ENCODE assay signal across 19 cellular contexts in genomic region chr4:26687728-26688127, GRCh38.
DNase-seq lines count a peak whose midpoint lies in the region; FAIRE-seq and TF ChIP-seq lines count a peak whose summit lies in the region.
"Had no signal": no experiment of that assay in that cellular context is flagged by ENCODE, and none has a peak within 500 bp of the region (broad histone marks: within the 10 kb centered on the region; RNA-seq: fewer than 3 reads in every experiment).

No MANE protein-coding gene starts in this region.

- no peak overlapping the region for H3K4me3 Mint-ChIP-seq in astrocyte (ENCODE audit: unreplicated experiment)
- H3K4me3 Mint-ChIP-seq in type B pancreatic cell, result no peak overlapping the region
- H3K4me3 Mint-ChIP-seq: activated naive CD8-positive, alpha-beta T cell; neural crest cell had no signal

- H3K36me3 Mint-ChIP-seq in astrocyte (ENCODE audit: low read depth, unreplicated experiment), result peaks cover 17% of the 10 kb centered on the region
- H3K36me3 Mint-ChIP-seq in type B pancreatic cell, result peaks cover 25% of the 10 kb centered on the region

- peak overlapping the region; percentile 56 for H3K27ac ChIP-seq in astrocyte (ENCODE audit: low read depth, low read length)
- H3K27ac ChIP-seq: A549, left ventricle myocardium inferior, upper lobe of right lung had no signal

- FAIRE-seq in astrocyte (lab: Jason Lieb, UNC), result peak; percentile 91
- no peak for FAIRE-seq in GM12891 (lab: Jason Lieb, UNC)
- FAIRE-seq: A549, GM18507, K562 had no signal

- H3K4me2 ChIP-seq in astrocyte (ENCODE audit: low read length), result peak overlapping the region; percentile 54
- H3K4me2 ChIP-seq: A549 had no signal

- H3K4me3 ChIP-seq in HFF-Myc (replicated peaks; ENCODE audit: low read depth, low read length) (no peak overlapping the region), astrocyte (ENCODE audit: insufficient read depth, low read depth, low read length) (no peak overlapping the region)
- H3K4me3 ChIP-seq: A549, K562, left ventricle myocardium inferior, upper lobe of right lung had no signal

- no peaks in the 10 kb centered on the region for H3K79me2 ChIP-seq in astrocyte (ENCODE audit: insufficient read depth, low read length)

- peaks cover 8% of the 10 kb centered on the region for H3K36me3 ChIP-seq in astrocyte (ENCODE audit: insufficient read depth, low read length)

- TF ChIP-seq CTCF in HFF-Myc (IDR thresholded peaks at IDR 0.05; ENCODE audit: low read depth, low read length, missing control alignments), result no peak
- TF ChIP-seq CTCF in astrocyte (IDR thresholded peaks at IDR 0.05; ENCODE audit: insufficient read depth, low read depth, low read length), result no peak
- no peak for TF ChIP-seq CTCF in type B pancreatic cell (conservative IDR thresholded peaks at IDR 0.05)

- H3K27ac Mint-ChIP-seq in astrocyte (ENCODE audit: unreplicated experiment) (peak overlapping the region; percentile 97), type B pancreatic cell (no peak overlapping the region)
- H3K27ac Mint-ChIP-seq: activated naive CD8-positive, alpha-beta T cell had no signal

- H3K9ac ChIP-seq in astrocyte (ENCODE audit: low read length), result peak overlapping the region; percentile 25

- DNase-seq in A172 (ENCODE audit: low spot score) (peak; percentile 47), HFF-Myc (ENCODE audit: extremely low read depth, low read depth) (peak; percentile 29), astrocyte (ENCODE audit: low read depth) (peak; percentile 95), hepatic stellate cell (ENCODE audit: low spot score) (peak; percentile 53), type B pancreatic cell (ENCODE audit: extremely low spot score, unreplicated experiment) (no peak), NCI-H82 (lab: John Stamatoyannopoulos, UW) (no peak), GM12891 (ENCODE audit: insufficient read length, low spot score) (no peak), HuH-7 (ENCODE audit: low spot score) (no peak)
- DNase-seq: DND-41, head of caudate nucleus, left ventricle myocardium inferior, NCI-H1694 treated with DMSO at 0.1 percent for 48 hours, SIG-M5, upper lobe of right lung had no signal

- no peaks in the 10 kb centered on the region for H4K20me1 ChIP-seq in astrocyte (ENCODE audit: insufficient read depth, low read length)

- H2AFZ ChIP-seq in astrocyte (ENCODE audit: low read depth, low read length), result no peak overlapping the region

- H3K4me1 Mint-ChIP-seq in astrocyte (ENCODE audit: low read depth, unreplicated experiment) (peaks cover 22% of the 10 kb centered on the region), type B pancreatic cell (ENCODE audit: unreplicated experiment) (no peaks in the 10 kb centered on the region)
- H3K4me1 Mint-ChIP-seq: neural crest cell had no signal

- no peaks in the 10 kb centered on the region for H3K27me3 Mint-ChIP-seq in astrocyte (ENCODE audit: low read depth, unreplicated experiment)
- H3K27me3 Mint-ChIP-seq in type B pancreatic cell, result no peaks in the 10 kb centered on the region
- H3K27me3 Mint-ChIP-seq: activated naive CD8-positive, alpha-beta T cell had no signal

- H3K27me3 ChIP-seq in astrocyte (ENCODE audit: insufficient read depth, low read length), result no peaks in the 10 kb centered on the region
- H3K27me3 ChIP-seq: upper lobe of right lung had no signal

- H3K9me3 Mint-ChIP-seq in astrocyte (ENCODE audit: unreplicated experiment) (peaks cover 8% of the 10 kb centered on the region), type B pancreatic cell (peaks cover 8% of the 10 kb centered on the region)

- no peaks in the 10 kb centered on the region for H3K9me3 ChIP-seq in astrocyte (ENCODE audit: insufficient read depth, low read depth, low read length)
- H3K9me3 ChIP-seq: A549, left ventricle myocardium inferior, upper lobe of right lung had no signal

- H3K4me1 ChIP-seq in astrocyte (ENCODE audit: insufficient read depth, low read length), result peaks cover 17% of the 10 kb centered on the region
- H3K4me1 ChIP-seq: left ventricle myocardium inferior, upper lobe of right lung had no signal

- no peak for TF ChIP-seq POLR2A in GM12891 (IDR thresholded peaks at IDR 0.05; ENCODE audit: low read depth, low read length)

TF ChIP-seq in GM12891, 5 proteins besides CTCF, POLR2A, EP300 and RAD21:
- TF ChIP-seq SPI1 (IDR thresholded peaks at IDR 0.05; ENCODE audit: low read depth, low read length) (no peak), POU2F2 (IDR thresholded peaks at IDR 0.05; ENCODE audit: low read depth, low read length) (no peak), POLR2AphosphoS5 (IDR thresholded peaks at IDR 0.05; ENCODE audit: low read depth, low read length) (no peak), TAF1 (IDR thresholded peaks at IDR 0.05; ENCODE audit: low read depth, low read length) (no peak), PAX5 (IDR thresholded peaks at IDR 0.05; ENCODE audit: insufficient read depth, low read length, severe bottlenecking) (no peak)

Comparison
In these comparisons a context has a peak if more than half of its experiments do, and no peak if none do; other contexts are left out.
1. DNase-seq: peak in A172 (single experiment), HFF-Myc (single experiment), astrocyte (single experiment) and hepatic stellate cell (single experiment); none in type B pancreatic cell (single experiment), NCI-H82 (single experiment), GM12891 (single experiment) and HuH-7 (single experiment).